In genomic region chr1:115669886-115670285, GRCh38 we compare ENCODE assay signal across 1 cellular context.
TF ChIP-seq lines count a peak whose summit lies in the region.

No MANE protein-coding gene starts in this region.

TF ChIP-seq in HCT116, 20 proteins besides CTCF, POLR2A, EP300 and RAD21:
- TF ChIP-seq REST (IDR thresholded peaks at IDR 0.05; ENCODE audit: low read depth) (no peak), JUND (IDR thresholded peaks at IDR 0.05) (no peak), ZBTB33 (IDR thresholded peaks at IDR 0.05; ENCODE audit: extremely low read depth, insufficient replicate concordance, low read length) (no peak), CEBPB (IDR thresholded peaks at IDR 0.05; ENCODE audit: low read depth) (no peak), EZH2 (IDR thresholded peaks at IDR 0.05) (no peak), SP1 (IDR thresholded peaks at IDR 0.05; ENCODE audit: low read depth) (no peak), EZH2phosphoT487 (IDR thresholded peaks at IDR 0.05; ENCODE audit: borderline replicate concordance) (no peak), TCF7L2 (IDR thresholded peaks at IDR 0.05; ENCODE audit: borderline replicate concordance, extremely low read depth, insufficient read depth, insufficient read length) (no peak), ZFX (IDR thresholded peaks at IDR 0.05) (no peak), FOSL1 (IDR thresholded peaks at IDR 0.05; ENCODE audit: low read depth) (no peak), ZNF274 (IDR thresholded peaks at IDR 0.05; ENCODE audit: low read depth, low read length) (no peak), SRF (IDR thresholded peaks at IDR 0.05; ENCODE audit: low read depth) (no peak)
